Comparison of ENCODE assay signal across 10 cellular contexts in the genomic region with DNA sequence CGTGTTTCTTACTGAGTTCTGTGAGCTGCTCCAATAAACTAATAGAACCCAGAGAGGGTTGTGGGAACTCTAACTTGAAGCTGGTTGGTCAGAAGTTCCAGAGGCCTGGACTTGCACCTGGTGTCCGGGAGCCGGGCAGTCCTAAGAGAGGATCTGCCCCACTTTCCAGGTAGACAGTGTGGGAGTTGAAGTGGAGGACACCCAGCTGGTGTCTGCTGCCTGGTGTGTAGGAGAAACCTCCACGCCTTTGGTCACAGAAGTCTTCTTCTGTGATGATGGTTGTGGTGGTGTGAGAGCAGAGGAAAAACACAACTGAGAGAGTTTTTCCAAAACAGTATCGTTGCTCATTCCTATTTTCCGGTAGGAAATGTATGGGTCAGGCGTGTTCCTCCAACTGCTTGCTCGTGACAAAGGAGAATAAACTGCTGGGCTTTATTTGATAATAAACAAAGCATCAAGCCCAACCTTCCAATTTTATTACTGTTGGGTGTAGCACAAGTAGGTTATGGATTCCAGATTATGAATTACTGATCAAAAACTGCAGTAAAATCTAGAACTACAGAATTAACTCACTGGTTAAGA.
"Had no signal": no experiment of that assay in that cellular context is flagged by ENCODE, and none has a peak within 500 bp of the region (broad histone marks: within the 10 kb centered on the region; RNA-seq: fewer than 3 reads in every experiment).

No MANE protein-coding gene starts in this region.

- H3K27ac ChIP-seq: upper lobe of left lung, VCaP had no signal

- H3K9me3 ChIP-seq: upper lobe of left lung had no signal

- H3K36me3 Mint-ChIP-seq: activated naive CD8-positive, alpha-beta T cell treated with anti-CD3 and anti-CD28 coated beads, Interleukin-2, amount 10 ng/mL, durations not matched to agents 7 days and 5 days; stimulated activated memory B cell treated with anti-CD40 and anti-IgM and Interleukin-4, amounts not matched to agents 10 μg/mL and 1 μg/mL and 100 μg/mL, for 72 hours had no signal

- H3K27ac Mint-ChIP-seq: activated naive CD8-positive, alpha-beta T cell treated with anti-CD3 and anti-CD28 coated beads, Interleukin-2, amount 10 ng/mL, durations not matched to agents 7 days and 5 days; nephron progenitor cell; stimulated activated memory B cell treated with anti-CD40 and anti-IgM and Interleukin-4, amounts not matched to agents 10 μg/mL and 1 μg/mL and 100 μg/mL, for 72 hours had no signal

- H3K27me3 Mint-ChIP-seq: activated naive CD8-positive, alpha-beta T cell treated with anti-CD3 and anti-CD28 coated beads, Interleukin-2, amount 10 ng/mL, durations not matched to agents 7 days and 5 days had no signal

- ATAC-seq: stimulated activated memory B cell treated with anti-CD40 and anti-IgM and Interleukin-4, amounts not matched to agents 10 μg/mL and 1 μg/mL and 100 μg/mL, for 72 hours had no signal

- H3K36me3 ChIP-seq: upper lobe of left lung had no signal

- H3K4me3 ChIP-seq: upper lobe of left lung had no signal

- DNase-seq: activated naive CD8-positive, alpha-beta T cell treated with anti-CD3 and anti-CD28 coated beads, Interleukin-2, amount 10 ng/mL, durations not matched to agents 7 days and 5 days; activated T-cell treated with anti-CD3 and anti-CD28 coated beads, Interleukin-2, amount 50 U/mL, for 1 hour; anterior cingulate cortex; foreskin melanocyte; mesenchymal stem cell; nephron progenitor cell; substantia nigra; upper lobe of left lung had no signal

- H3K9me3 Mint-ChIP-seq: nephron progenitor cell; stimulated activated memory B cell treated with anti-CD40 and anti-IgM and Interleukin-4, amounts not matched to agents 10 μg/mL and 1 μg/mL and 100 μg/mL, for 72 hours had no signal

- H3K4me3 Mint-ChIP-seq: activated naive CD8-positive, alpha-beta T cell treated with anti-CD3 and anti-CD28 coated beads, Interleukin-2, amount 10 ng/mL, durations not matched to agents 7 days and 5 days; nephron progenitor cell; stimulated activated memory B cell treated with anti-CD40 and anti-IgM and Interleukin-4, amounts not matched to agents 10 μg/mL and 1 μg/mL and 100 μg/mL, for 72 hours had no signal

- H3K4me1 ChIP-seq: upper lobe of left lung had no signal

- H3K27me3 ChIP-seq: upper lobe of left lung had no signal
